ENCODE assay signal across 29 cellular contexts in genomic region chr19:50290011-50290410, GRCh38. TPM values are rescaled to one million over a fixed set of nuclear protein-coding genes. Genes with fewer than 3 reads are reported as not detected.
"Had no signal": no experiment of that assay in that cellular context is flagged by ENCODE, and none has a peak within 500 bp of the region (broad histone marks: within the 10 kb centered on the region; RNA-seq: fewer than 3 reads in every experiment).

No MANE protein-coding gene starts in this region.

- H3K36me3 Mint-ChIP-seq: activated naive CD8-positive, alpha-beta T cell treated with anti-CD3 and anti-CD28 coated beads for 36 hours had no signal

- H3K36me3 ChIP-seq: ovary, WERI-Rb-1 had no signal

- DNase-seq: activated CD4-positive, alpha-beta T cell treated with anti-CD3 and anti-CD28 coated beads for 1 hour; activated CD4-positive, alpha-beta T cell treated with anti-CD3 and anti-CD28 coated beads, Interleukin-2, amount 10 ng/mL, durations not matched to agents 7 days and 5 days; activated CD8-positive, alpha-beta T cell treated with anti-CD3 and anti-CD28 coated beads for 36 hours; activated naive CD4-positive, alpha-beta T cell treated with Interleukin-2 at 50 U/mL for 16 hours; activated naive CD8-positive, alpha-beta T cell treated with anti-CD3 and anti-CD28 coated beads for 36 hours; activated T-cell treated with anti-CD3 and anti-CD28 coated beads, Interleukin-2, amount 50 U/mL, for 4 hours; amniotic stem cell; caudate nucleus; cortex of kidney; esophagus squamous epithelium; foreskin melanocyte; islet precursor cell; left ventricle myocardium inferior; ovary; stimulated activated CD4-positive, alpha-beta T cell treated with anti-CD3 and anti-CD28 coated beads, Interleukin-12 subunit alpha, Interleukin-12 subunit beta, amount 100 ng/mL, for 4 hours; stimulated activated CD4-positive, alpha-beta T cell treated with anti-CD3 and anti-CD28 coated beads, Interleukin-4, amount 100 ng/mL, for 1 hour; T-helper 9 cell; trophoblast cell; WERI-Rb-1 had no signal

- H3K4me3 ChIP-seq: esophagus squamous epithelium, left ventricle myocardium inferior, lung, ovary, skin epidermis, thoracic aorta had no signal

- H3K4me1 Mint-ChIP-seq: activated CD4-positive, alpha-beta T cell treated with anti-CD3 and anti-CD28 coated beads, Interleukin-2, amount 10 ng/mL, durations not matched to agents 7 days and 5 days; activated naive CD8-positive, alpha-beta T cell treated with anti-CD3 and anti-CD28 coated beads for 36 hours; activated T-helper 17 cell treated with anti-CD3 and anti-CD28 coated beads, Interleukin-2, amount 50 U/mL, for 72 hours; nephron had no signal

- H3K27me3 Mint-ChIP-seq: progenitor cell of endocrine pancreas had no signal

- H3K27me3 ChIP-seq: ovary had no signal

- H3K27ac ChIP-seq: esophagus squamous epithelium, left ventricle myocardium inferior, ovary, skin epidermis, thoracic aorta, WERI-Rb-1 had no signal

- H3K4me3 Mint-ChIP-seq: activated CD4-positive, alpha-beta T cell treated with anti-CD3 and anti-CD28 coated beads, Interleukin-2, amount 10 ng/mL, durations not matched to agents 7 days and 5 days; activated CD8-positive, alpha-beta T cell treated with anti-CD3 and anti-CD28 coated beads for 36 hours; activated naive CD8-positive, alpha-beta T cell treated with anti-CD3 and anti-CD28 coated beads for 36 hours; activated T-cell treated with anti-CD3 and anti-CD28 coated beads, Interleukin-2, amount 50 U/mL, for 4 hours; activated T-helper 17 cell treated with anti-CD3 and anti-CD28 coated beads, Interleukin-2, amount 50 U/mL, for 72 hours; nephron; stimulated activated naive CD8-positive, alpha-beta T cell treated with anti-CD3 and anti-CD28 coated beads, Interleukin-15, Interleukin-2, amounts not matched to agents 100 ng/mL and 50 ng/mL, for 24 hours; T-helper 1 cell treated with Interleukin-12 subunit alpha and Interleukin-12 subunit beta and Interleukin-4 antibody, amounts not matched to agents 30 μg/mL and 1 μg/mL, for 36 hours had no signal

- ATAC-seq: activated CD8-positive, alpha-beta T cell treated with anti-CD3 and anti-CD28 coated beads for 36 hours; activated T-cell treated with anti-CD3 and anti-CD28 coated beads, Interleukin-2, amount 50 U/mL, for 4 hours; activated T-helper 17 cell treated with anti-CD3 and anti-CD28 coated beads, Interleukin-2, amount 50 U/mL, for 72 hours; sciatic nerve had no signal

- H3K27ac Mint-ChIP-seq: activated CD4-positive, alpha-beta T cell treated with anti-CD3 and anti-CD28 coated beads, Interleukin-2, amount 10 ng/mL, durations not matched to agents 7 days and 5 days; activated CD8-positive, alpha-beta T cell treated with anti-CD3 and anti-CD28 coated beads for 36 hours; activated naive CD8-positive, alpha-beta T cell treated with anti-CD3 and anti-CD28 coated beads for 36 hours; activated T-helper 17 cell treated with anti-CD3 and anti-CD28 coated beads, Interleukin-2, amount 50 U/mL, for 72 hours; nephron; progenitor cell of endocrine pancreas; stimulated activated naive CD8-positive, alpha-beta T cell treated with anti-CD3 and anti-CD28 coated beads, Interleukin-15, Interleukin-2, amounts not matched to agents 100 ng/mL and 50 ng/mL, for 24 hours; T-helper 1 cell treated with Interleukin-12 subunit alpha and Interleukin-12 subunit beta and Interleukin-4 antibody, amounts not matched to agents 30 μg/mL and 1 μg/mL, for 36 hours had no signal

- H3K4me1 ChIP-seq: esophagus squamous epithelium, left ventricle myocardium inferior had no signal

RNA-seq across cellular contexts. Expression of gene KCNC3, which starts 39.2 kb away (rescaled TPM):
- total RNA-seq: astrocyte had no signal
